ENCODE assay signal across 9 cellular contexts in the genomic region with DNA sequence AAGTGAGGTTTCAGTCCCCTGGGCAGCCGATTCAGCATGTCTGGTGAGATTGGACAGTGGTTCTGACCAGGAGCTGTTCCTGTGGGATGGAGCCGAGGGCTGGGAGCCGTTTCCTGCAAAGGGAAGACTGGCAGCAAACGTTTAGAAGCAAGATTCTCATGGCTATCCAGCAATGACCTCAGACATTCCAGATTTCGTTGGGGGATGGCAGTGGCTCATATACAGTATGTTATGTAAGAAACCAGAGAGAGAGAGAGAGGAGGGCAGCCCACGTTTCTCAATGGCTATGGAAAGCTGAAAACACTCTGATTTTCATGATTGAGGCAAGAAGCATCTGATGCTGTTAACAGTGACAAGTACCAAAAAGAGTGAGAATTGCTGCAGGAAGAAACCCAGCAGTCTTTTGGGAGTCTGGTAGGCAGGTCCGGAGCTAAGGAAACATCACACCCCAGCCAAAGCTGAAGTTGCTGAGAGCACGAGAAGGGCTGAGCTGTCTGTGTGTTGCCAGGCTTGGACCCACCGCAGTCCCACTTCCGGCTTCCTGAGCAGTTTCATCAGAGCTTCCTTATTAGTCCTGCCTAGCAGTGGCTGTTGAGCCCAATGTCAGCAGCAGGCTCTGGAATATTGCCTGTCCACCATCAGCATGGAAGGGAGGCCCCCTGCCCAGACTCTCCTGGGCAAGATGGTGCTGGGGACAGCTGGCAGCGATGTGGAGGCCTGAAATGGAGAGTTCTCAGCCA. TPM values are rescaled to one million over a fixed set of nuclear protein-coding genes. Genes with fewer than 3 reads are reported as not detected.
DNase-seq lines count a peak whose midpoint lies in the region; ATAC-seq and TF ChIP-seq lines count a peak whose summit lies in the region.
"Had no signal": no experiment of that assay in that cellular context is flagged by ENCODE, and none has a peak within 500 bp of the region (broad histone marks: within the 10 kb centered on the region; RNA-seq: fewer than 3 reads in every experiment).

No MANE protein-coding gene starts in this region.

- H3K36me3 ChIP-seq in SJCRH30 (no peaks in the 10 kb centered on the region), esophagus muscularis mucosa (no peaks in the 10 kb centered on the region), neutrophil (no peaks in the 10 kb centered on the region)

- H3K4me3 ChIP-seq in SJCRH30 (peak overlapping the region; percentile 3; the same call in 1 of the 2 replicates), esophagus muscularis mucosa (peak overlapping the region; percentile 19 to 37 (median 27)), neutrophil (ENCODE audit: low read depth in 1 of 2, low read length in 1 of 2) (no peak overlapping the region)

- no peak for TF ChIP-seq EP300 in esophagus muscularis mucosa (IDR thresholded peaks at IDR 0.05)

- WGBS in esophagus muscularis mucosa = 21% methylated on average over 10 of the region's 11 CpGs

- no peak for TF ChIP-seq CTCF in esophagus muscularis mucosa (IDR thresholded peaks at IDR 0.05)
- TF ChIP-seq CTCF in neutrophil (IDR thresholded peaks at IDR 0.05) = no peak

- H3K9me3 ChIP-seq in SJCRH30 (replicated peaks) (no peaks in the 10 kb centered on the region), esophagus muscularis mucosa (no peaks in the 10 kb centered on the region), neutrophil (no peaks in the 10 kb centered on the region)

- no peaks in the 10 kb centered on the region for H3K27me3 ChIP-seq in SJCRH30
- H3K27me3 ChIP-seq in esophagus muscularis mucosa = no peaks in the 10 kb centered on the region
- peaks cover 49% of the 10 kb centered on the region for H3K27me3 ChIP-seq in neutrophil

- H3K27ac ChIP-seq in SJCRH30 = peak overlapping the region; percentile 39
- peak overlapping the region; percentile 53 to 72 (median 66) for H3K27ac ChIP-seq in esophagus muscularis mucosa (replicated peaks in 1 of 4)
- H3K27ac ChIP-seq in neutrophil = peak overlapping the region; percentile 17
- H3K27ac ChIP-seq: epithelial cell of prostate had no signal

- ATAC-seq in GM18502 (IDR thresholded peaks at IDR 0.05; ENCODE audit: poor library complexity, unreplicated experiment) (no peak), GM21367 (IDR thresholded peaks at IDR 0.05; ENCODE audit: unreplicated experiment) (no peak), HG03108 (IDR thresholded peaks at IDR 0.05; ENCODE audit: unreplicated experiment) (no peak)

- DNase-seq in GDM1 (lab: John Stamatoyannopoulos, UW) = peak; percentile 84
- peak; percentile 55 to 62 for DNase-seq in SJCRH30
- DNase-seq in esophagus muscularis mucosa (ENCODE audit: extremely low spot score) = no peak
- no peak for DNase-seq in ACHN

- in situ Hi-C loops in ACHN (cut with HindIII; ENCODE audit: low pct_ligation_motif_present, low pct_unique_long_range_greater_than_20kb, low sequenced_read_pairs) = no loop called here

- H3K4me1 ChIP-seq in SJCRH30 (peaks cover 20% of the 10 kb centered on the region), esophagus muscularis mucosa (peaks cover 10 to 20% (median 14%) of the 10 kb centered on the region in 4 donors), neutrophil (ENCODE audit: control insufficient read depth in 1 of 2, insufficient read depth in 1 of 2, low read depth in 1 of 2, low read length in 1 of 2) (peaks cover 21 to 23% of the 10 kb centered on the region in 2 experiments)

- intact Hi-C loops in esophagus muscularis mucosa (cut with DNase I) = no loop called here

- TF ChIP-seq POLR2A in esophagus muscularis mucosa (IDR thresholded peaks at IDR 0.05; ENCODE audit: low read depth) = no peak

RNA-seq across cellular contexts. Expression of gene VPS8, which starts 25.5 kb away (rescaled TPM):
- total RNA-seq in SJCRH30 (2014; rRNA removed; shearing (Covaris generic)) = 44.3 and 47.2 TPM in 2 replicates
- 10 to 100 TPM; 31.0 to 39.0 (median 32.6) TPM for total RNA-seq in esophagus muscularis mucosa

Comparison
In these comparisons a context has a peak if more than half of its experiments do, and no peak if none do; other contexts are left out.
1. DNase-seq: peak in GDM1 (single experiment) and SJCRH30 (2 of 2); none in esophagus muscularis mucosa (single experiment) and ACHN (single experiment).
2. H3K4me3 ChIP-seq: peak in SJCRH30 (single experiment) and esophagus muscularis mucosa (4 of 4); none in neutrophil (0 of 2).
3. Peak in every context shown above with its lines, with median percentiles within 50 percentile points of each other: H3K27ac ChIP-seq.